23 cellular contexts compared by ENCODE assay signal in the genomic region with DNA sequence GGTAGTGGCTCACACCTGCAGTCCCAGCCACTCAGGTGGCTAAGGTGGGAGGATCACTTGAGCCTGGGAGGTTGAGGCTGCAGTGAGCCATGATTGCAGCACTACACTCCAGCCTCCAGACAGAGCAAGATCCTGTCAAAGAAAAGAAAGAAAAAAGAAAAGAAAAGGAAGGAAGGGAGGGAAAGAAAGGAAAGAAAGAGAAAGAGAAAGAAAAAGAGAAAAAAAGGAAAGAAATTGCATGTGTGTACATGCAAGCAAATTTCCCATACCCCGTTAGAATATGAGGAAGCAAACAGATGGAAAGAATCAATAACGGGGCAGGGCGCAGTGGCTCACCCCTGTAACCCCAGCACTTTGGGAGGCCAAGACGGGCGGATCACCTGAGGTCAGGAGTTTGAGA. TPM values are rescaled to one million over a fixed set of nuclear protein-coding genes. Genes with fewer than 3 reads are reported as not detected.
DNase-seq lines count a peak whose midpoint lies in the region; ATAC-seq and TF ChIP-seq lines count a peak whose summit lies in the region.
"Had no signal": no experiment of that assay in that cellular context is flagged by ENCODE, and none has a peak within 500 bp of the region (broad histone marks: within the 10 kb centered on the region; RNA-seq: fewer than 3 reads in every experiment).

No MANE protein-coding gene starts in this region.

- CTCF ChIA-PET in activated CD4-positive, alpha-beta T cell treated with anti-CD3 and anti-CD28 coated beads, Interleukin-2, amount 10 ng/mL, durations not matched to agents 7 days and 5 days (lab: Charles Lee), result no interaction called here

- peaks cover 52% of the 10 kb centered on the region for H3K4me1 Mint-ChIP-seq in activated CD4-positive, alpha-beta T cell treated with anti-CD3 and anti-CD28 coated beads, Interleukin-2, amount 10 ng/mL, durations not matched to agents 7 days and 5 days
- H3K4me1 Mint-ChIP-seq in CD4-positive, CD25-positive, alpha-beta regulatory T cell, result peaks cover 10 to 36% (median 22%) of the 10 kb centered on the region in 4 donors
- H3K4me1 Mint-ChIP-seq in activated T-helper 2 cell treated with anti-CD3 and anti-CD28 coated beads, Interferon-gamma antibody, Interleukin-2, Interleukin-4, amounts not matched to agents 10 μg/mL and 5 μg/mL and 100 μg/mL, durations not matched to agents 14 hours and 24 hours and 36 hours (ENCODE audit: low read depth), result peaks cover 35% of the 10 kb centered on the region
- peaks cover 20 to 41% (median 37%) of the 10 kb centered on the region in 4 donors for H3K4me1 Mint-ChIP-seq in naive thymus-derived CD8-positive, alpha-beta T cell

- H3K36me3 Mint-ChIP-seq in activated CD4-positive, alpha-beta T cell treated with anti-CD3 and anti-CD28 coated beads, Interleukin-2, amount 10 ng/mL, durations not matched to agents 7 days and 5 days (ENCODE audit: low read depth), result peaks cover 31% of the 10 kb centered on the region
- H3K36me3 Mint-ChIP-seq in CD4-positive, CD25-positive, alpha-beta regulatory T cell, result peaks cover 14% of the 10 kb centered on the region
- H3K36me3 Mint-ChIP-seq in activated T-helper 2 cell treated with anti-CD3 and anti-CD28 coated beads, Interferon-gamma antibody, Interleukin-2, Interleukin-4, amounts not matched to agents 10 μg/mL and 5 μg/mL and 100 μg/mL, durations not matched to agents 14 hours and 24 hours and 36 hours (ENCODE audit: low read depth), result peaks cover 48% of the 10 kb centered on the region
- H3K36me3 Mint-ChIP-seq in naive thymus-derived CD8-positive, alpha-beta T cell, result peaks cover 0 to 29% (median 7%) of the 10 kb centered on the region in 3 donors

- H3K9me3 ChIP-seq in CD4-positive, CD25-positive, alpha-beta regulatory T cell (ENCODE audit: control insufficient read depth in 2 of 2, low read length in 2 of 2), result no peaks in the 10 kb centered on the region
- no peaks in the 10 kb centered on the region for H3K9me3 ChIP-seq in left lung
- H3K9me3 ChIP-seq in MG63, result peaks cover 2% of the 10 kb centered on the region; the same call in 1 of the 2 replicates
- H3K9me3 ChIP-seq: A549, ascending aorta, tibial artery had no signal

- no peak for TF ChIP-seq CTCF in left lung (IDR thresholded peaks at IDR 0.05)

- no peaks in the 10 kb centered on the region for H3K27me3 Mint-ChIP-seq in activated CD4-positive, alpha-beta T cell treated with anti-CD3 and anti-CD28 coated beads, Interleukin-2, amount 10 ng/mL, durations not matched to agents 7 days and 5 days
- H3K27me3 Mint-ChIP-seq in CD4-positive, CD25-positive, alpha-beta regulatory T cell, result no peaks in the 10 kb centered on the region
- H3K27me3 Mint-ChIP-seq in activated T-helper 2 cell treated with anti-CD3 and anti-CD28 coated beads, Interferon-gamma antibody, Interleukin-2, Interleukin-4, amounts not matched to agents 10 μg/mL and 5 μg/mL and 100 μg/mL, durations not matched to agents 14 hours and 24 hours and 36 hours (ENCODE audit: low read depth), result no peaks in the 10 kb centered on the region
- H3K27me3 Mint-ChIP-seq in naive thymus-derived CD8-positive, alpha-beta T cell, result no peaks in the 10 kb centered on the region

- peak overlapping the region; percentile 75 for H3K27ac Mint-ChIP-seq in activated CD4-positive, alpha-beta T cell treated with anti-CD3 and anti-CD28 coated beads, Interleukin-2, amount 10 ng/mL, durations not matched to agents 7 days and 5 days
- peak overlapping the region; percentile 44 to 83 (median 60) for H3K27ac Mint-ChIP-seq in CD4-positive, CD25-positive, alpha-beta regulatory T cell
- H3K27ac Mint-ChIP-seq in activated T-helper 2 cell treated with anti-CD3 and anti-CD28 coated beads, Interferon-gamma antibody, Interleukin-2, Interleukin-4, amounts not matched to agents 10 μg/mL and 5 μg/mL and 100 μg/mL, durations not matched to agents 14 hours and 24 hours and 36 hours, result peak overlapping the region; percentile 40
- peak overlapping the region in 8 of 10 donors; percentile 21 to 95 (median 69) for H3K27ac Mint-ChIP-seq in naive thymus-derived CD8-positive, alpha-beta T cell
- H3K27ac Mint-ChIP-seq: neural progenitor cell had no signal

- peaks cover 8% of the 10 kb centered on the region for H3K4me1 ChIP-seq in CD4-positive, CD25-positive, alpha-beta regulatory T cell (ENCODE audit: control insufficient read depth, insufficient read depth, low read length, poor library complexity, severe bottlenecking)
- peaks cover 6 to 75% of the 10 kb centered on the region in 2 donors for H3K4me1 ChIP-seq in left lung
- H3K4me1 ChIP-seq: neural progenitor cell had no signal

- no peak for DNase-seq in activated CD4-positive, alpha-beta T cell treated with anti-CD3 and anti-CD28 coated beads, Interleukin-2, amount 10 ng/mL, durations not matched to agents 7 days and 5 days
- no peak for DNase-seq in activated CD4-positive, alpha-beta T cell treated with anti-CD3 and anti-CD28 coated beads, Interleukin-2, amount 50 U/mL, for 4 hours
- DNase-seq in CD4-positive, CD25-positive, alpha-beta regulatory T cell, result no peak
- DNase-seq in activated T-helper 2 cell treated with anti-CD3 and anti-CD28 coated beads, Interferon-gamma antibody, Interleukin-2, Interleukin-4, amounts not matched to agents 10 μg/mL and 5 μg/mL and 100 μg/mL, durations not matched to agents 14 hours and 24 hours and 36 hours (ENCODE audit: low spot score), result no peak
- DNase-seq in naive thymus-derived CD8-positive, alpha-beta T cell, result no peak
- DNase-seq in iPS-NIHi7 (ENCODE audit: extremely low spot score), result no peak
- no peak for DNase-seq in left lung
- no peak for DNase-seq in MG63
- DNase-seq: activated gamma-delta T cell; caudate nucleus; DMS 273 treated with DMSO at 0.1 percent for 48 hours; left ventricle myocardium superior; NCI-H1105 treated with DMSO at 0.1 percent for 48 hours; NCI-H2029 treated with DMSO at 0.1 percent for 48 hours; NCI-H82; small intestine; stimulated activated CD4-positive, alpha-beta T cell treated with anti-CD3 and anti-CD28 coated beads, Interleukin-2, amount 100 ng/mL, for 48 hours; stimulated activated naive CD8-positive, alpha-beta T cell treated with anti-CD3 and anti-CD28 coated beads, Interleukin-15, Interleukin-2, amounts not matched to agents 100 U/mL and 50 U/mL, for 24 hours; tibial artery had no signal

- no peak for ATAC-seq in CD4-positive, CD25-positive, alpha-beta regulatory T cell (ENCODE audit: low read depth in 2 of 2)
- no peak for ATAC-seq in naive thymus-derived CD8-positive, alpha-beta T cell
- ATAC-seq in left lung, result no peak
- ATAC-seq: A549; left ventricle myocardium superior; SK-N-SH treated with all-trans-retinoic acid at 6 μM for 48 hours; stimulated activated naive CD8-positive, alpha-beta T cell treated with anti-CD3 and anti-CD28 coated beads, Interleukin-15, Interleukin-2, amounts not matched to agents 100 U/mL and 50 U/mL, for 24 hours had no signal

- intact Hi-C loops in activated T-helper 2 cell treated with anti-CD3 and anti-CD28 coated beads, Interferon-gamma antibody, Interleukin-2, Interleukin-4, amounts not matched to agents 10 μg/mL and 5 μg/mL and 100 μg/mL, durations not matched to agents 14 hours and 24 hours and 36 hours (cut with micrococcal nuclease), result no loop called here
- intact Hi-C loops in left lung (cut with DNase I), result no loop called here

- H3K9me3 Mint-ChIP-seq in activated CD4-positive, alpha-beta T cell treated with anti-CD3 and anti-CD28 coated beads, Interleukin-2, amount 10 ng/mL, durations not matched to agents 7 days and 5 days, result no peaks in the 10 kb centered on the region
- peaks cover 0 to 1% (median 0%) of the 10 kb centered on the region in 7 donors for H3K9me3 Mint-ChIP-seq in CD4-positive, CD25-positive, alpha-beta regulatory T cell
- peaks cover 4% of the 10 kb centered on the region for H3K9me3 Mint-ChIP-seq in activated T-helper 2 cell treated with anti-CD3 and anti-CD28 coated beads, Interferon-gamma antibody, Interleukin-2, Interleukin-4, amounts not matched to agents 10 μg/mL and 5 μg/mL and 100 μg/mL, durations not matched to agents 14 hours and 24 hours and 36 hours
- H3K9me3 Mint-ChIP-seq in naive thymus-derived CD8-positive, alpha-beta T cell, result no peaks in the 10 kb centered on the region
- H3K9me3 Mint-ChIP-seq: neural progenitor cell had no signal

- POLR2A ChIA-PET in activated CD4-positive, alpha-beta T cell treated with anti-CD3 and anti-CD28 coated beads, Interleukin-2, amount 10 ng/mL, durations not matched to agents 7 days and 5 days (lab: Charles Lee), result no interaction called here
- POLR2A ChIA-PET in naive thymus-derived CD8-positive, alpha-beta T cell (lab: Charles Lee), result no interaction called here

- H3K4me3 Mint-ChIP-seq in activated CD4-positive, alpha-beta T cell treated with anti-CD3 and anti-CD28 coated beads, Interleukin-2, amount 10 ng/mL, durations not matched to agents 7 days and 5 days, result no peak overlapping the region
- no peak overlapping the region for H3K4me3 Mint-ChIP-seq in CD4-positive, CD25-positive, alpha-beta regulatory T cell
- no peak overlapping the region for H3K4me3 Mint-ChIP-seq in activated T-helper 2 cell treated with anti-CD3 and anti-CD28 coated beads, Interferon-gamma antibody, Interleukin-2, Interleukin-4, amounts not matched to agents 10 μg/mL and 5 μg/mL and 100 μg/mL, durations not matched to agents 14 hours and 24 hours and 36 hours (ENCODE audit: low read depth)
- H3K4me3 Mint-ChIP-seq in naive thymus-derived CD8-positive, alpha-beta T cell, result no peak overlapping the region
- H3K4me3 Mint-ChIP-seq: neural progenitor cell had no signal

- peaks cover 16% of the 10 kb centered on the region for H3K36me3 ChIP-seq in CD4-positive, CD25-positive, alpha-beta regulatory T cell (ENCODE audit: control insufficient read depth, insufficient read depth, low read length)
- H3K36me3 ChIP-seq in left lung (peaks cover 0 to 28% of the 10 kb centered on the region in 2 donors), MG63 (peaks cover 12% of the 10 kb centered on the region)
- H3K36me3 ChIP-seq: neural progenitor cell had no signal

- no peak overlapping the region for H3K27ac ChIP-seq in CD4-positive, CD25-positive, alpha-beta regulatory T cell (ENCODE audit: insufficient read depth, low read length, poor library complexity, severe bottlenecking)
- H3K27ac ChIP-seq in left lung, result no peak overlapping the region
- H3K27ac ChIP-seq: A549, neural progenitor cell, tibial artery had no signal

- H3K4me3 ChIP-seq in CD4-positive, CD25-positive, alpha-beta regulatory T cell (ENCODE audit: low read depth, low read length), result no peak overlapping the region
- H3K4me3 ChIP-seq in left lung (no peak overlapping the region), MG63 (no peak overlapping the region)
- H3K4me3 ChIP-seq: A549, ascending aorta, neural progenitor cell, tibial artery had no signal

- H3K27me3 ChIP-seq in CD4-positive, CD25-positive, alpha-beta regulatory T cell (ENCODE audit: control insufficient read depth, insufficient read depth, low read length), result no peaks in the 10 kb centered on the region
- no peaks in the 10 kb centered on the region for H3K27me3 ChIP-seq in left lung
- no peaks in the 10 kb centered on the region for H3K27me3 ChIP-seq in MG63
- H3K27me3 ChIP-seq: ascending aorta, neural progenitor cell, tibial artery had no signal

RNA-seq across cellular contexts. Expression of gene TMEM127, which starts 17.9 kb away (rescaled TPM):
- total RNA-seq in activated CD4-positive, alpha-beta T cell treated with anti-CD3 and anti-CD28 coated beads, Interleukin-2, amount 10 ng/mL, durations not matched to agents 7 days and 5 days, result 10 to 100 TPM; 32.9 to 44.5 TPM
- total RNA-seq in CD4-positive, CD25-positive, alpha-beta regulatory T cell, result 54.3 TPM
- polyA plus RNA-seq in CD4-positive, CD25-positive, alpha-beta regulatory T cell, result 10 to 100 TPM; 27.6 to 40.4 (median 37.4) TPM
- 29.0 and 30.4 TPM in 2 replicates for total RNA-seq in activated T-helper 2 cell treated with anti-CD3 and anti-CD28 coated beads, Interferon-gamma antibody, Interleukin-2, Interleukin-4, amounts not matched to agents 10 μg/mL and 5 μg/mL and 100 μg/mL, durations not matched to agents 14 hours and 24 hours and 36 hours
- total RNA-seq in naive thymus-derived CD8-positive, alpha-beta T cell, result 10 to 100 TPM; 32.2 to 39.5 TPM
- polyA plus RNA-seq in naive thymus-derived CD8-positive, alpha-beta T cell, result 10 to 100 TPM; 22.1 to 35.7 (median 22.3) TPM
- 10 to 100 TPM; 66.1 to 79.9 TPM for total RNA-seq in left lung
- total RNA-seq in MG63 (2014; rRNA removed; shearing (Covaris generic); ENCODE audit: low replicate concordance), result 3.7 and 7.3 TPM in 2 replicates

RNA-seq across cellular contexts. Expression of gene CIAO1, which starts 18.1 kb away (rescaled TPM):
- 10 to 100 TPM; 53.4 to 59.9 TPM for total RNA-seq in activated CD4-positive, alpha-beta T cell treated with anti-CD3 and anti-CD28 coated beads, Interleukin-2, amount 10 ng/mL, durations not matched to agents 7 days and 5 days
- 60.3 TPM for total RNA-seq in CD4-positive, CD25-positive, alpha-beta regulatory T cell
- polyA plus RNA-seq in CD4-positive, CD25-positive, alpha-beta regulatory T cell, result 100 to 1,000 TPM in 1 of 4 donors, 10 to 100 TPM in 3; 83.0 to 102 (median 94.7) TPM
- total RNA-seq in activated T-helper 2 cell treated with anti-CD3 and anti-CD28 coated beads, Interferon-gamma antibody, Interleukin-2, Interleukin-4, amounts not matched to agents 10 μg/mL and 5 μg/mL and 100 μg/mL, durations not matched to agents 14 hours and 24 hours and 36 hours, result 93.9 and 94.7 TPM in 2 replicates
- total RNA-seq in naive thymus-derived CD8-positive, alpha-beta T cell, result 10 to 100 TPM; 86.3 to 88.6 TPM
- 100 to 1,000 TPM in 1 of 3 donors, 10 to 100 TPM in 2; 85.5 to 106 (median 95.2) TPM for polyA plus RNA-seq in naive thymus-derived CD8-positive, alpha-beta T cell
- 10 to 100 TPM; 59.8 to 69.1 TPM for total RNA-seq in left lung
- total RNA-seq in MG63 (2014; rRNA removed; shearing (Covaris generic); ENCODE audit: low replicate concordance), result 76.2 and 103 TPM in 2 replicates

RNA-seq across cellular contexts. Expression of gene STARD7, which starts 39.3 kb away (rescaled TPM):
- total RNA-seq in activated CD4-positive, alpha-beta T cell treated with anti-CD3 and anti-CD28 coated beads, Interleukin-2, amount 10 ng/mL, durations not matched to agents 7 days and 5 days, result 100 to 1,000 TPM; 126 to 128 TPM
- 97.2 TPM for total RNA-seq in CD4-positive, CD25-positive, alpha-beta regulatory T cell
- polyA plus RNA-seq in CD4-positive, CD25-positive, alpha-beta regulatory T cell, result 100 to 1,000 TPM; 177 to 208 (median 197) TPM
- total RNA-seq in activated T-helper 2 cell treated with anti-CD3 and anti-CD28 coated beads, Interferon-gamma antibody, Interleukin-2, Interleukin-4, amounts not matched to agents 10 μg/mL and 5 μg/mL and 100 μg/mL, durations not matched to agents 14 hours and 24 hours and 36 hours, result 201 and 206 TPM in 2 replicates
- 10 to 100 TPM; 87.5 to 99.3 TPM for total RNA-seq in naive thymus-derived CD8-positive, alpha-beta T cell
- 100 to 1,000 TPM; 114 to 143 (median 137) TPM for polyA plus RNA-seq in naive thymus-derived CD8-positive, alpha-beta T cell
- total RNA-seq in left lung, result 100 to 1,000 TPM; 132 to 142 TPM
- total RNA-seq in MG63 (2014; rRNA removed; shearing (Covaris generic); ENCODE audit: low replicate concordance), result 100 and 113 TPM in 2 replicates

RNA-seq across cellular contexts. Expression of gene SNRNP200, which starts 57.5 kb away (rescaled TPM):
- total RNA-seq in activated CD4-positive, alpha-beta T cell treated with anti-CD3 and anti-CD28 coated beads, Interleukin-2, amount 10 ng/mL, durations not matched to agents 7 days and 5 days, result 100 to 1,000 TPM; 170 to 178 TPM
- 295 TPM for total RNA-seq in CD4-positive, CD25-positive, alpha-beta regulatory T cell
- polyA plus RNA-seq in CD4-positive, CD25-positive, alpha-beta regulatory T cell, result 10 to 100 TPM; 67.4 to 89.4 (median 83.4) TPM
- total RNA-seq in activated T-helper 2 cell treated with anti-CD3 and anti-CD28 coated beads, Interferon-gamma antibody, Interleukin-2, Interleukin-4, amounts not matched to agents 10 μg/mL and 5 μg/mL and 100 μg/mL, durations not matched to agents 14 hours and 24 hours and 36 hours, result 191 TPM in 2 replicates
- total RNA-seq in naive thymus-derived CD8-positive, alpha-beta T cell, result 100 to 1,000 TPM; 237 to 246 TPM
- 100 to 1,000 TPM in 1 of 3 donors, 10 to 100 TPM in 2; 61.8 to 111 (median 90.3) TPM for polyA plus RNA-seq in naive thymus-derived CD8-positive, alpha-beta T cell
- total RNA-seq in left lung, result 10 to 100 TPM; 82.7 to 96.1 TPM
- total RNA-seq in MG63 (2014; rRNA removed; shearing (Covaris generic); ENCODE audit: low replicate concordance), result 56.6 and 56.9 TPM in 2 replicates
